1 cellular context compared by ENCODE assay signal in genomic region chr1:40862008-40862863, GRCh38.
TF ChIP-seq lines count a peak whose summit lies in the region.

TSS of gene CITED4 (minus strand) at chr1:40862363. CDS start at chr1:40862127, 236 bp downstream.

TF ChIP-seq in HepG2, 621 proteins besides CTCF, POLR2A, EP300 and RAD21 (continued from another document and continues in another):
- TF ChIP-seq ZNF280B (CRISPR knock-in tag; IDR thresholded peaks at IDR 0.05; ENCODE audit: borderline replicate concordance): peak; percentile 81; the same call in 1 of the 2 replicates
- no peak for TF ChIP-seq AHR (CRISPR knock-in tag; IDR thresholded peaks at IDR 0.05)
- TF ChIP-seq ZEB1 (IDR thresholded peaks at IDR 0.05; ENCODE audit: insufficient replicate concordance, low read depth): peak; percentile 41
- TF ChIP-seq BATF2 (CRISPR knock-in tag; IDR thresholded peaks at IDR 0.05): no peak
- peak; percentile 45; the same call in 1 of the 2 replicates for TF ChIP-seq GMEB1 (CRISPR knock-in tag; IDR thresholded peaks at IDR 0.05; ENCODE audit: borderline replicate concordance)
- TF ChIP-seq ZNF780A (CRISPR knock-in tag; IDR thresholded peaks at IDR 0.05): no peak
- no peak for TF ChIP-seq PRPF4 (IDR thresholded peaks at IDR 0.05; ENCODE audit: low read depth, low read length, poor library complexity, severe bottlenecking)
- TF ChIP-seq ZNF792 (CRISPR knock-in tag; IDR thresholded peaks at IDR 0.05): no peak; the same call in 1 of the 2 replicates
- TF ChIP-seq FIP1L1 (IDR thresholded peaks at IDR 0.05; ENCODE audit: borderline replicate concordance, insufficient read depth, low read depth, low read length): no peak
- peak; percentile 53; the same call in 1 of the 2 replicates for TF ChIP-seq PAXIP1 (CRISPR knock-in tag; conservative IDR thresholded peaks at IDR 0.05)
- TF ChIP-seq MAFG (CRISPR knock-in tag; IDR thresholded peaks at IDR 0.05): no peak
- TF ChIP-seq KLF9 (CRISPR knock-in tag; IDR thresholded peaks at IDR 0.05; ENCODE audit: low read depth): no peak
- TF ChIP-seq RFX5 (IDR thresholded peaks at IDR 0.05; ENCODE audit: low read depth, low read length): peak; percentile 16; the same call in 1 of the 2 replicates
- TF ChIP-seq MTA1 (CRISPR knock-in tag; IDR thresholded peaks at IDR 0.05; ENCODE audit: borderline replicate concordance): peak; percentile 33; the same call in 1 of the 2 replicates
- TF ChIP-seq ARNT (IDR thresholded peaks at IDR 0.05): no peak
- TF ChIP-seq ZNF589 (CRISPR knock-in tag; conservative IDR thresholded peaks at IDR 0.05): no peak
- TF ChIP-seq RNF219 (CRISPR knock-in tag; IDR thresholded peaks at IDR 0.05): no peak
- TF ChIP-seq BCL3 (CRISPR knock-in tag; IDR thresholded peaks at IDR 0.05): no peak
- TF ChIP-seq ZNF713 (CRISPR knock-in tag; IDR thresholded peaks at IDR 0.05): no peak
- no peak for TF ChIP-seq ZNF883 (CRISPR knock-in tag; IDR thresholded peaks at IDR 0.05; ENCODE audit: not compliant biosample characterization)
- 0 out of 2 replicates have a peak, but pooled peaks have one; percentile 23 for TF ChIP-seq ZNF160 (CRISPR knock-in tag; IDR thresholded peaks at IDR 0.05)
- no peak for TF ChIP-seq ZSCAN22 (CRISPR knock-in tag; IDR thresholded peaks at IDR 0.05)
- TF ChIP-seq ZNF510 (CRISPR knock-in tag; IDR thresholded peaks at IDR 0.05; ENCODE audit: low read depth): no peak
- no peak for TF ChIP-seq ZBTB46 (CRISPR knock-in tag; IDR thresholded peaks at IDR 0.05; ENCODE audit: borderline replicate concordance)
- no peak for TF ChIP-seq NFE2L1 (CRISPR knock-in tag; IDR thresholded peaks at IDR 0.05; ENCODE audit: borderline replicate concordance)
- TF ChIP-seq EEA1 (CRISPR knock-in tag; IDR thresholded peaks at IDR 0.05; ENCODE audit: borderline replicate concordance): peak; percentile 78; the same call in 1 of the 2 replicates
- no peak; the same call in 1 of the 2 replicates for TF ChIP-seq FOXK1 (CRISPR knock-in tag; IDR thresholded peaks at IDR 0.05; ENCODE audit: borderline replicate concordance, low read depth)
- TF ChIP-seq ZNF317 (CRISPR knock-in tag; IDR thresholded peaks at IDR 0.05): no peak
- no peak for TF ChIP-seq TAF15 (IDR thresholded peaks at IDR 0.05; ENCODE audit: low read depth, low read length, poor library complexity, severe bottlenecking)
- TF ChIP-seq HBP1 (CRISPR knock-in tag; IDR thresholded peaks at IDR 0.05; ENCODE audit: low read depth): no peak
- no peak; the same call in 1 of the 2 replicates for TF ChIP-seq THAP7 (CRISPR knock-in tag; IDR thresholded peaks at IDR 0.05)
- TF ChIP-seq ZNF556 (CRISPR knock-in tag; IDR thresholded peaks at IDR 0.05; ENCODE audit: borderline replicate concordance): 0 out of 2 replicates have a peak, but pooled peaks have one; percentile 26
- TF ChIP-seq ATF6 (CRISPR knock-in tag; conservative IDR thresholded peaks at IDR 0.05): no peak
- TF ChIP-seq ZKSCAN5 (CRISPR knock-in tag; IDR thresholded peaks at IDR 0.05): no peak
- TF ChIP-seq HNF1A (IDR thresholded peaks at IDR 0.05; ENCODE audit: low read depth): no peak
- TF ChIP-seq HNF1A (CRISPR knock-in tag; IDR thresholded peaks at IDR 0.05; ENCODE audit: borderline replicate concordance): peak; percentile 44; the same call in 1 of the 2 replicates
